ENCODE assay signal across 8 cellular contexts in genomic region chr5:43631182-43631910, GRCh38. TPM values are rescaled to one million over a fixed set of nuclear protein-coding genes. Genes with fewer than 3 reads are reported as not detected.
DNase-seq lines count a peak whose midpoint lies in the region; ATAC-seq and TF ChIP-seq lines count a peak whose summit lies in the region.

No MANE protein-coding gene starts in this region.

- peaks cover 36% of the 10 kb centered on the region for H3K36me3 Mint-ChIP-seq in activated naive CD8-positive, alpha-beta T cell treated with anti-CD3 and anti-CD28 coated beads for 36 hours
- H3K36me3 Mint-ChIP-seq in progenitor cell of endocrine pancreas (ENCODE audit: insufficient read depth): peaks cover 12% of the 10 kb centered on the region

- H3K4me1 Mint-ChIP-seq in activated naive CD8-positive, alpha-beta T cell treated with anti-CD3 and anti-CD28 coated beads for 36 hours: peaks cover 9% of the 10 kb centered on the region
- H3K4me1 Mint-ChIP-seq in progenitor cell of endocrine pancreas (ENCODE audit: low read depth): peaks cover 16% of the 10 kb centered on the region

- no peak overlapping the region for H3K27ac Mint-ChIP-seq in activated naive CD8-positive, alpha-beta T cell treated with anti-CD3 and anti-CD28 coated beads for 36 hours
- H3K27ac Mint-ChIP-seq in progenitor cell of endocrine pancreas: peak overlapping the region; percentile 20

- ATAC-seq in Right ventricle myocardium superior (ENCODE audit: poor library complexity): peak; percentile 81

- peak; percentile 2 to 3 for DNase-seq in activated CD8-positive, alpha-beta memory T cell treated with anti-CD3 and anti-CD28 coated beads for 1 hour (ENCODE audit: extremely low read depth in 1 of 2, low read depth in 1 of 2)
- no peak for DNase-seq in activated CD8-positive, alpha-beta memory T cell treated with anti-CD3 and anti-CD28 coated beads, Interleukin-2, amount 50 U/mL, for 48 hours
- DNase-seq in HCEC 1CT (peak; percentile 84), OCI-M1 (lab: John Stamatoyannopoulos, UW) (peak; percentile 91), Right ventricle myocardium superior (peak; percentile 54), progenitor cell of endocrine pancreas (ENCODE audit: low spot score, unreplicated experiment) (no peak)
- peak; percentile 15 for DNase-seq in activated naive CD8-positive, alpha-beta T cell treated with anti-CD3 and anti-CD28 coated beads for 36 hours

- H3K27me3 Mint-ChIP-seq in activated naive CD8-positive, alpha-beta T cell treated with anti-CD3 and anti-CD28 coated beads for 36 hours: no peaks in the 10 kb centered on the region
- H3K27me3 Mint-ChIP-seq in progenitor cell of endocrine pancreas: no peaks in the 10 kb centered on the region

- no peaks in the 10 kb centered on the region for H3K9me3 Mint-ChIP-seq in activated naive CD8-positive, alpha-beta T cell treated with anti-CD3 and anti-CD28 coated beads for 36 hours
- no peaks in the 10 kb centered on the region for H3K9me3 Mint-ChIP-seq in progenitor cell of endocrine pancreas (ENCODE audit: low read depth)

- intact Hi-C loops in Right ventricle myocardium superior (cut with DNase I): no loop called here

- no peak overlapping the region for H3K4me3 Mint-ChIP-seq in activated naive CD8-positive, alpha-beta T cell treated with anti-CD3 and anti-CD28 coated beads for 36 hours
- H3K4me3 Mint-ChIP-seq in progenitor cell of endocrine pancreas (ENCODE audit: low read depth): no peak overlapping the region

- TF ChIP-seq CTCF in LNCAP (IDR thresholded peaks at IDR 0.05): peak; percentile 71
- TF ChIP-seq CTCF in progenitor cell of endocrine pancreas (IDR thresholded peaks at IDR 0.05; ENCODE audit: unreplicated experiment): peak; percentile 76

RNA-seq across cellular contexts. Expression of gene NNT, which starts 28.4 kb away (rescaled TPM):
- 10 to 100 TPM; 69.7 to 71.8 TPM for total RNA-seq in activated naive CD8-positive, alpha-beta T cell treated with anti-CD3 and anti-CD28 coated beads for 36 hours
- total RNA-seq in Right ventricle myocardium superior (573 TPM), progenitor cell of endocrine pancreas (65.3 and 67.3 TPM in 2 replicates)

Comparison
In these comparisons a context has a peak if more than half of its experiments do, and no peak if none do; other contexts are left out.
1. DNase-seq: peak in activated CD8-positive, alpha-beta memory T cell treated with anti-CD3 and anti-CD28 coated beads for 1 hour (2 of 2), HCEC 1CT (single experiment), OCI-M1 (single experiment), activated naive CD8-positive, alpha-beta T cell treated with anti-CD3 and anti-CD28 coated beads for 36 hours (single experiment) and Right ventricle myocardium superior (single experiment); none in activated CD8-positive, alpha-beta memory T cell treated with anti-CD3 and anti-CD28 coated beads, Interleukin-2, amount 50 U/mL, for 48 hours (single experiment) and progenitor cell of endocrine pancreas (single experiment).